Comparison of ENCODE assay signal across 21 cellular contexts in genomic region chr14:71114580-71114979, GRCh38.
"Had no signal": no experiment of that assay in that cellular context is flagged by ENCODE, and none has a peak within 500 bp of the region (broad histone marks: within the 10 kb centered on the region; RNA-seq: fewer than 3 reads in every experiment).

No MANE protein-coding gene starts in this region.

- H3K27ac Mint-ChIP-seq: dendritic cell treated with granulocyte-macrophage colony-stimulating factor and Interleukin-4, amounts not matched to agents 40 ng/mL and 50 ng/mL, for 4 days had no signal

- H3K9me3 Mint-ChIP-seq: dendritic cell treated with granulocyte-macrophage colony-stimulating factor and Interleukin-4, amounts not matched to agents 40 ng/mL and 50 ng/mL, for 4 days; effector memory CD8-positive, alpha-beta T cell; immature natural killer cell; naive B cell; nephron had no signal

- H3K4me3 Mint-ChIP-seq: dendritic cell treated with granulocyte-macrophage colony-stimulating factor and Interleukin-4, amounts not matched to agents 40 ng/mL and 50 ng/mL, for 4 days; effector memory CD8-positive, alpha-beta T cell; immature natural killer cell; naive B cell; nephron had no signal

- DNase-seq: effector memory CD8-positive, alpha-beta T cell; esophagus squamous epithelium; foreskin fibroblast; glutamatergic neuron; immature natural killer cell; left cardiac atrium; left ventricle myocardium superior; mesenchymal stem cell; midbrain; naive B cell; occipital lobe; pancreas; stimulated activated CD4-positive, alpha-beta T cell treated with anti-CD3 and anti-CD28 coated beads, Interleukin-12 subunit alpha, Interleukin-12 subunit beta, amount 100 ng/mL, for 4 hours; stimulated activated naive CD4-positive, alpha-beta T cell treated with Interleukin-2 at 50 U/mL for 16 hours; trophoblast cell had no signal

- H3K9me3 ChIP-seq: esophagus squamous epithelium, gastroesophageal sphincter, pancreas, prostate gland had no signal

- H3K27ac ChIP-seq: esophagus squamous epithelium, gastroesophageal sphincter, pancreas, prostate gland had no signal

- H3K4me1 ChIP-seq: gastroesophageal sphincter, prostate gland had no signal

- H3K4me3 ChIP-seq: esophagus squamous epithelium, gastroesophageal sphincter, lung, pancreas, prostate gland had no signal

- H3K27me3 ChIP-seq: esophagus squamous epithelium, gastroesophageal sphincter, pancreas had no signal

- H3K4me1 Mint-ChIP-seq: immature natural killer cell had no signal

- ATAC-seq: effector memory CD8-positive, alpha-beta T cell; gastroesophageal sphincter; left cardiac atrium; left ventricle myocardium superior; pancreas; sciatic nerve had no signal

- H3K27me3 Mint-ChIP-seq: dendritic cell treated with granulocyte-macrophage colony-stimulating factor and Interleukin-4, amounts not matched to agents 40 ng/mL and 50 ng/mL, for 4 days; effector memory CD8-positive, alpha-beta T cell; naive B cell had no signal
